In genomic region chr13:33016414-33017409, GRCh38 we compare ENCODE assay signal across 9 cellular contexts. TPM values are rescaled to one million over a fixed set of nuclear protein-coding genes. Genes with fewer than 3 reads are reported as not detected.
DNase-seq lines count a peak whose midpoint lies in the region; ATAC-seq, FAIRE-seq and TF ChIP-seq lines count a peak whose summit lies in the region.
"Had no signal": no experiment of that assay in that cellular context is flagged by ENCODE, and none has a peak within 500 bp of the region (broad histone marks: within the 10 kb centered on the region; RNA-seq: fewer than 3 reads in every experiment).

Gene KL (plus strand): TSS chr13:33016423. CDS start chr13:33016441, 18 bp downstream.

- FAIRE-seq in frontal cortex (lab: Jason Lieb, UNC), result no peak
- no peak for FAIRE-seq in urothelium cell line (lab: Jason Lieb, UNC)

- H2AFZ ChIP-seq in neuron (ENCODE audit: low read depth, low read length), result no peak within 1 kb of the TSS

- H3K4me3 ChIP-seq in HFF-Myc (replicated peaks; ENCODE audit: low read depth, low read length) (peak within 1 kb of the TSS; percentile 19; the same call in 1 of the 2 replicates), neuron (ENCODE audit: low read length) (peak within 1 kb of the TSS; percentile 16)
- H3K4me3 ChIP-seq: SJSA1 had no signal

- no peaks in the 10 kb centered on the region for H3K4me1 ChIP-seq in neuron (ENCODE audit: insufficient read depth, low read length)
- H3K4me1 ChIP-seq: SJSA1 had no signal

- in situ Hi-C loops in GM13977 (cut with MboI; ENCODE audit: low pct_unique_long_range_greater_than_20kb, low sequenced_read_pairs, unreplicated experiment), result no loop called here

- H3K36me3 ChIP-seq in neuron (ENCODE audit: insufficient read depth, low read length), result no peaks in the 10 kb centered on the region
- H3K36me3 ChIP-seq: SJSA1 had no signal

- DNase-seq in GM13977 (ENCODE audit: low spot score) (peak; percentile 50), HFF-Myc (ENCODE audit: extremely low read depth, low read depth) (no peak), frontal cortex (ENCODE audit: low spot score in 2 of 2) (peak; percentile 36 to 42), urothelium cell line (ENCODE audit: low spot score) (no peak), SK-N-DZ (ENCODE audit: low spot score) (no peak)
- DNase-seq in activated CD4-positive, CD25-positive, alpha-beta regulatory T cell treated with anti-CD3 and anti-CD28 coated beads, Interleukin-2, amount 50 U/mL, for 72 hours, result peak; percentile 32

- TF ChIP-seq CTCF in GM13977 (IDR thresholded peaks at IDR 0.05; ENCODE audit: extremely low read depth, insufficient read depth, missing control alignments), result no peak
- no peak for TF ChIP-seq CTCF in HFF-Myc (IDR thresholded peaks at IDR 0.05; ENCODE audit: low read depth, low read length, missing control alignments)

- H3K27me3 ChIP-seq in neuron (ENCODE audit: insufficient read depth, low read length), result peaks cover 36% of the 10 kb centered on the region
- H3K27me3 ChIP-seq: SJSA1 had no signal

- no peak for ATAC-seq in HG03139 (IDR thresholded peaks at IDR 0.05; ENCODE audit: unreplicated experiment)

- peaks cover 24% of the 10 kb centered on the region for H3K9me3 ChIP-seq in neuron (ENCODE audit: low read length)
- H3K9me3 ChIP-seq: SJSA1 had no signal

RNA-seq across cellular contexts. Expression of gene KL, which starts in this region (rescaled TPM):
- 2.0 TPM for total RNA-seq in frontal cortex
- polyA plus RNA-seq in SK-N-DZ (2014; cell fraction: cytosol; rRNA removed), result 0.05 TPM in 1 of 2 replicates, not detected in the other
- polyA plus RNA-seq in SK-N-DZ (2014; cell fraction: nucleus; rRNA removed), result not detected in 2 replicates
- total RNA-seq: SJSA1 had no signal

Comparison
In these comparisons a context has a peak if more than half of its experiments do, and no peak if none do; other contexts are left out.
1. DNase-seq: peak in GM13977 (single experiment), activated CD4-positive, CD25-positive, alpha-beta regulatory T cell treated with anti-CD3 and anti-CD28 coated beads, Interleukin-2, amount 50 U/mL, for 72 hours (single experiment) and frontal cortex (2 of 2); none in HFF-Myc (single experiment), urothelium cell line (single experiment) and SK-N-DZ (single experiment).